ENCODE assay signal across 8 cellular contexts in the genomic region with DNA sequence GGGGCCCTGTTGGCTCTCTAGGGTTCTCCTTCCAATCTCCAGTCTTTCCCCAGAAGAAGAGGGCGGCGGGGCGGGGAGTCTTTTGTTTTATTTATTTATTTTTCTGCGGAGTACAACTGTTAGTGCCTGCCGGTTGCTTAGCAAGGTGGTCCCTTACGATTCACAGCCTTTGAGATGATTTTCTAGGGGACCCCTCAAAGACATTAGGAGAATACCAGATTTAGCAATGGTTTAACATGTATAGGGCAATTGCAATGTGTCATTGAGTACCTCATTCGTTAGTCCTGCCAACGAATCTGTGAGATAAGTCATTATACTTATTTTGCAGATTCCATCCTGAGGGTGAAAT. TPM values are rescaled to one million over a fixed set of nuclear protein-coding genes. Genes with fewer than 3 reads are reported as not detected.
DNase-seq lines count a peak whose midpoint lies in the region; ATAC-seq, FAIRE-seq and TF ChIP-seq lines count a peak whose summit lies in the region.

No MANE protein-coding gene starts in this region.

- H3K9me3 ChIP-seq in MG63 (no peaks in the 10 kb centered on the region), H1 (ENCODE audit: insufficient read depth in 2 of 2, low read depth in 1 of 2, low read length in 1 of 2) (no peaks in the 10 kb centered on the region), ovary (no peaks in the 10 kb centered on the region)

- peaks cover 0 to 11% of the 10 kb centered on the region in 2 experiments; a peak in 2 of 4 replicates for H3K79me2 ChIP-seq in H1 (ENCODE audit: control insufficient read depth in 1 of 2, insufficient read depth in 2 of 2, low read length in 2 of 2)

- 0 out of 2 replicates have a peak, but pooled peaks cover 3% of the 10 kb centered on the region for H3K79me1 ChIP-seq in H1 (ENCODE audit: low read depth, low read length)

- H3K56ac ChIP-seq in H1 (replicated peaks; ENCODE audit: insufficient read length, low read depth, low read length), result no peak overlapping the region

- no peak for TF ChIP-seq EP300 in H1 (IDR thresholded peaks at IDR 0.05; ENCODE audit: borderline replicate concordance in 1 of 2, low read depth in 2 of 2, low read length in 2 of 2)
- TF ChIP-seq EP300 in ovary (IDR thresholded peaks at IDR 0.05), result no peak

- peak overlapping the region; percentile 77 to 85 for H3K4me2 ChIP-seq in H1 (ENCODE audit: insufficient read depth in 1 of 2, low read depth in 2 of 2, low read length in 2 of 2)

- no peak for FAIRE-seq in H1 (lab: Jason Lieb, UNC)

- H3K4me3 Mint-ChIP-seq in Calu3 (ENCODE audit: low read depth, unreplicated experiment), result peak overlapping the region; percentile 90

- no peaks in the 10 kb centered on the region for H3K9me3 Mint-ChIP-seq in Calu3 (ENCODE audit: low read depth, unreplicated experiment)

- 17% methylated on average over 8 of the region's 8 CpGs; no CpG with 5 or more reads in 1 of the 2 experiments for WGBS in H1 (ENCODE audit: extremely low coverage in 1 of 2, insufficient coverage in 1 of 2, insufficient read length in 1 of 2, insufficient replicate concordance in 2 of 2, low coverage in 1 of 2, low lambda C conversion rate in 2 of 2, missing lambda C conversion rate in 1 of 2), 2 experiments
- WGBS in ovary, 3 donors, result 5 to 6% (median 5%) methylated on average over 8 of the region's 8 CpGs

- CTCF ChIA-PET in Calu3 (lab: Charles Lee) (interaction anchor here (0.9 to 1.9 kb wide), 3 partner anchors 55 to 274 kb away, joined by 4 to 5 read pairs (median 5); partner anchors contain the start of gene STX3), H1 (lab: Charles Lee; ENCODE audit: partially characterized antibody) (interaction anchor here (1.2 to 4.6 kb wide), 5 partner anchors 9 to 319 kb away, joined by 3 to 23 read pairs (median 7); partner anchors contain the start of gene STX3)

- no TSS peak for BruUV-seq in Calu3 (replicated peaks; lab: Mats Ljungman, UMichigan)

- no peak overlapping the region for H2BK120ac ChIP-seq in H1 (replicated peaks; ENCODE audit: low read depth, low read length)

- H4K91ac ChIP-seq in H1 (replicated peaks; ENCODE audit: insufficient read length, low read length), result peak overlapping the region; percentile 22

- H3K23me2 ChIP-seq in H1 (ENCODE audit: low read depth, low read length), result 0 out of 2 replicates have a peak, but pooled peaks cover 4% of the 10 kb centered on the region

- H3K4ac ChIP-seq in H1 (replicated peaks; ENCODE audit: insufficient read length, low read depth, low read length), result no peak overlapping the region

- no peak overlapping the region; a peak in 2 of 7 replicates for H3K9ac ChIP-seq in H1 (replicated peaks in 1 of 4; ENCODE audit: extremely low read depth in 1 of 4, low read depth in 3 of 4, low read length in 3 of 4)

- no peaks in the 10 kb centered on the region for H3K27me3 Mint-ChIP-seq in Calu3 (ENCODE audit: unreplicated experiment)

- H2AK5ac ChIP-seq in H1 (ENCODE audit: low read depth, low read length), result no peak overlapping the region

- no peak overlapping the region for H3K23ac ChIP-seq in H1 (ENCODE audit: insufficient read length)

- no peak for ATAC-seq in GM21717 (IDR thresholded peaks at IDR 0.05; ENCODE audit: unreplicated experiment)
- no peak for ATAC-seq in HG03354 (IDR thresholded peaks at IDR 0.05; ENCODE audit: poor library complexity, severe bottlenecking, unreplicated experiment)

- H3K36me3 ChIP-seq in MG63, result peaks cover 25% of the 10 kb centered on the region
- H3K36me3 ChIP-seq in H1 (ENCODE audit: control insufficient read depth in 2 of 4, insufficient read depth in 4 of 4, low read length in 3 of 4), result peaks cover 3 to 23% (median 14%) of the 10 kb centered on the region in 4 experiments
- no peaks in the 10 kb centered on the region for H3K36me3 ChIP-seq in ovary

- intact Hi-C loops in Calu3 (cut with micrococcal nuclease; ENCODE audit: unreplicated experiment) (loop anchor here (10.0 kb wide), 1 partner anchor 266 kb away; no protein-coding TSS in a partner anchor), ovary (cut with DNase I) (no loop called here)

- no peak overlapping the region for H3K18ac ChIP-seq in H1 (ENCODE audit: extremely low read depth, low read length)

- DNase-seq in Calu3 (no peak), MG63 (no peak), H1 (ENCODE audit: low read depth in 1 of 2, low spot score in 2 of 2) (no peak), ovary (no peak), DMS 273 (lab: John Stamatoyannopoulos, UW; ENCODE audit: unreplicated experiment) (no peak), globus pallidus (ENCODE audit: low spot score) (no peak)

- H3K4me1 ChIP-seq in H1 (replicated peaks in 1 of 4; ENCODE audit: control insufficient read depth in 3 of 4, insufficient read depth in 4 of 4, low read length in 3 of 4), result peaks cover 0 to 10% (median 3%) of the 10 kb centered on the region in 4 experiments; a peak in 5 of 7 replicates
- H3K4me1 ChIP-seq in ovary (ENCODE audit: insufficient read depth), result peaks cover 5% of the 10 kb centered on the region

- TF ChIP-seq POLR2A in H1 (IDR thresholded peaks at IDR 0.05; ENCODE audit: control extremely low read depth in 1 of 2, low read depth in 2 of 2, low read length in 2 of 2) (no peak), ovary (IDR thresholded peaks at IDR 0.05) (no peak)

- no peaks in the 10 kb centered on the region for H3K27me3 ChIP-seq in MG63
- no peaks in the 10 kb centered on the region for H3K27me3 ChIP-seq in H1 (replicated peaks in 1 of 4; ENCODE audit: control insufficient read depth in 3 of 4, extremely low read depth in 1 of 4, insufficient read depth in 3 of 4, low read length in 3 of 4)
- no peaks in the 10 kb centered on the region for H3K27me3 ChIP-seq in ovary

- no peak overlapping the region for H2BK20ac ChIP-seq in H1 (ENCODE audit: low read length)

- peak overlapping the region; percentile 87 for H3K27ac Mint-ChIP-seq in Calu3 (ENCODE audit: unreplicated experiment)

- TF ChIP-seq CTCF in Calu3 (IDR thresholded peaks at IDR 0.05; ENCODE audit: unreplicated experiment) (no peak), H1 (IDR thresholded peaks at IDR 0.05; ENCODE audit: control extremely low read depth in 1 of 3, insufficient read depth in 1 of 3, low read depth in 1 of 3, low read length in 3 of 3) (no peak), ovary (IDR thresholded peaks at IDR 0.05) (no peak)

- H2BK15ac ChIP-seq in H1 (ENCODE audit: low read length), result no peak overlapping the region

- 0 out of 2 replicates have a peak overlapping the region, but pooled peaks have one; percentile 70 for H2AFZ ChIP-seq in H1 (ENCODE audit: low read length)

- peak overlapping the region; percentile 27; the same call in 1 of the 2 replicates for H2BK5ac ChIP-seq in H1 (ENCODE audit: low read depth, low read length)

- peak overlapping the region; percentile 38; the same call in 1 of the 2 replicates for H4K8ac ChIP-seq in H1 (ENCODE audit: extremely low read depth, insufficient read depth, low read length)

- H2BK12ac ChIP-seq in H1 (ENCODE audit: low read depth, low read length), result no peak overlapping the region

- H3K27ac ChIP-seq in H1 (ENCODE audit: low read depth, low read length), result peak overlapping the region; percentile 87; the same call in 1 of the 2 replicates
- peak overlapping the region; percentile 23 to 58 for H3K27ac ChIP-seq in ovary

- peaks cover 42% of the 10 kb centered on the region for H3K36me3 Mint-ChIP-seq in Calu3 (ENCODE audit: insufficient read depth, unreplicated experiment)

- peaks cover 9% of the 10 kb centered on the region for H3K4me1 Mint-ChIP-seq in Calu3 (ENCODE audit: low read depth, unreplicated experiment)

- POLR2A ChIA-PET in H1 (lab: Charles Lee; ENCODE audit: partially characterized antibody), result interaction anchor here (0.9 to 2.3 kb wide), 7 partner anchors 10 to 247 kb away, joined by 3 to 13 read pairs (median 3); partner anchors contain the start of genes PATL1 and STX3

- no peak overlapping the region for H4K5ac ChIP-seq in H1 (ENCODE audit: insufficient read length, low read depth, low read length)

- TF ChIP-seq RAD21 in H1 (IDR thresholded peaks at IDR 0.05 in 1 of 2, conservative IDR thresholded peaks at IDR 0.05 in 1 of 2; ENCODE audit: low read depth in 2 of 2, low read length in 2 of 2), result no peak

- H3K4me3 ChIP-seq in MG63, result peak overlapping the region; percentile 96
- H3K4me3 ChIP-seq in H1 (ENCODE audit: extremely low read depth in 1 of 4, insufficient read depth in 2 of 4, low read depth in 3 of 4, low read length in 4 of 4), result peak overlapping the region; percentile 79 to 100 (median 90); a peak in 7 of 8 replicates
- H3K4me3 ChIP-seq in ovary, result peak overlapping the region; percentile 89

- H3K14ac ChIP-seq in H1 (ENCODE audit: insufficient read length), result no peak overlapping the region

- peaks cover 0 to 3% of the 10 kb centered on the region in 2 experiments for H4K20me1 ChIP-seq in H1 (replicated peaks in 1 of 2; ENCODE audit: control insufficient read depth in 1 of 2, insufficient read depth in 2 of 2, low read length in 2 of 2)

RNA-seq across cellular contexts. Expression of gene MRPL16, which starts 0.3 kb away (rescaled TPM):
- 49.8 and 51.2 TPM in 2 replicates for total RNA-seq in Calu3 (2022)
- total RNA-seq in MG63 (2014; rRNA removed; shearing (Covaris generic); ENCODE audit: low replicate concordance), result 71.5 and 139 TPM in 2 replicates
- 76.8 and 79.8 TPM in 2 replicates for total RNA-seq in H1 (2021; fragmentation: NEBNext Ultra II Directional; extraction: Animal tissue kit (Norgen Biotek cat#: 25700))
- 69.2 and 72.3 TPM in 2 replicates for polyA plus RNA-seq in H1 (2011; rRNA removed)
- polyA plus RNA-seq in H1 (2011; cell fraction: cytosol; rRNA removed), result 105 TPM
- 46.5 TPM for polyA plus RNA-seq in H1 (2011; cell fraction: nucleus; rRNA removed)
- 86.4 to 94.2 TPM (median 89.9 TPM) in 4 replicates for polyA plus RNA-seq in H1 (2012, experiment 1 of 2)
- 67.1 TPM for polyA plus RNA-seq in H1 (2012, experiment 2 of 2)
- polyA plus RNA-seq in H1 (2013, experiment 1 of 2), result 80.6 TPM
- polyA plus RNA-seq in H1 (2013, experiment 2 of 2), result 83.2 TPM
- polyA minus RNA-seq in H1 (2011; rRNA and poly(A)+ RNA removed), result 35.6 and 43.8 TPM in 2 replicates
- 27.0 TPM for polyA minus RNA-seq in H1 (2011; cell fraction: cytosol; rRNA and poly(A)+ RNA removed)
- polyA minus RNA-seq in H1 (2011; cell fraction: nucleus; rRNA and poly(A)+ RNA removed), result 23.9 TPM
- 10 to 100 TPM; 30.0 to 40.4 (median 35.9) TPM for total RNA-seq in ovary
- 10 to 100 TPM; 45.4 to 68.1 TPM for polyA plus RNA-seq in ovary

RNA-seq across cellular contexts. Expression of gene CBLIF, which starts 34.4 kb away (rescaled TPM):
- total RNA-seq in Calu3 (2022), result not detected in 2 replicates
- not detected in 2 replicates for total RNA-seq in MG63 (2014; rRNA removed; shearing (Covaris generic); ENCODE audit: low replicate concordance)
- total RNA-seq in H1 (2021; fragmentation: NEBNext Ultra II Directional; extraction: Animal tissue kit (Norgen Biotek cat#: 25700)), result not detected in 2 replicates
- polyA plus RNA-seq in H1 (2011; rRNA removed), result not detected in 2 replicates
- polyA plus RNA-seq in H1 (2011; cell fraction: cytosol; rRNA removed), result not detected
- polyA plus RNA-seq in H1 (2011; cell fraction: nucleus; rRNA removed), result not detected
- polyA plus RNA-seq in H1 (2012, experiment 1 of 2), result not detected in 4 replicates
- not detected for polyA plus RNA-seq in H1 (2012, experiment 2 of 2)
- not detected for polyA plus RNA-seq in H1 (2013, experiment 1 of 2)
- not detected for polyA plus RNA-seq in H1 (2013, experiment 2 of 2)
- not detected in 2 replicates for polyA minus RNA-seq in H1 (2011; rRNA and poly(A)+ RNA removed)
- polyA minus RNA-seq in H1 (2011; cell fraction: cytosol; rRNA and poly(A)+ RNA removed), result not detected
- not detected for polyA minus RNA-seq in H1 (2011; cell fraction: nucleus; rRNA and poly(A)+ RNA removed)
- not detected for total RNA-seq in ovary
- not detected for polyA plus RNA-seq in ovary

RNA-seq across cellular contexts. Expression of gene TCN1, which starts 55.4 kb away (rescaled TPM):
- total RNA-seq in Calu3 (2022), result 335 and 428 TPM in 2 replicates
- not detected in 2 replicates for total RNA-seq in MG63 (2014; rRNA removed; shearing (Covaris generic); ENCODE audit: low replicate concordance)
- not detected in 2 replicates for total RNA-seq in H1 (2021; fragmentation: NEBNext Ultra II Directional; extraction: Animal tissue kit (Norgen Biotek cat#: 25700))
- not detected in 2 replicates for polyA plus RNA-seq in H1 (2011; rRNA removed)
- polyA plus RNA-seq in H1 (2011; cell fraction: cytosol; rRNA removed), result not detected
- not detected for polyA plus RNA-seq in H1 (2011; cell fraction: nucleus; rRNA removed)
- polyA plus RNA-seq in H1 (2012, experiment 1 of 2), result not detected in 4 replicates
- not detected for polyA plus RNA-seq in H1 (2012, experiment 2 of 2)
- polyA plus RNA-seq in H1 (2013, experiment 1 of 2), result not detected
- polyA plus RNA-seq in H1 (2013, experiment 2 of 2), result not detected
- polyA minus RNA-seq in H1 (2011; rRNA and poly(A)+ RNA removed), result not detected in 2 replicates
- not detected for polyA minus RNA-seq in H1 (2011; cell fraction: cytosol; rRNA and poly(A)+ RNA removed)
- not detected for polyA minus RNA-seq in H1 (2011; cell fraction: nucleus; rRNA and poly(A)+ RNA removed)
- total RNA-seq in ovary, result under 1 TPM in 1 of 7 donors, not detected in 6; 0.48 TPM
- polyA plus RNA-seq in ovary, result not detected

RNA-seq across cellular contexts. Expression of gene STX3, which starts 55.7 kb away (rescaled TPM):
- total RNA-seq in Calu3 (2022), result 50.1 and 56.9 TPM in 2 replicates
- 5.6 and 9.4 TPM in 2 replicates for total RNA-seq in MG63 (2014; rRNA removed; shearing (Covaris generic); ENCODE audit: low replicate concordance)
- total RNA-seq in H1 (2021; fragmentation: NEBNext Ultra II Directional; extraction: Animal tissue kit (Norgen Biotek cat#: 25700)), result 56.1 and 56.2 TPM in 2 replicates
- 43.0 and 50.5 TPM in 2 replicates for polyA plus RNA-seq in H1 (2011; rRNA removed)
- polyA plus RNA-seq in H1 (2011; cell fraction: cytosol; rRNA removed), result 56.6 TPM
- 28.5 TPM for polyA plus RNA-seq in H1 (2011; cell fraction: nucleus; rRNA removed)
- polyA plus RNA-seq in H1 (2012, experiment 1 of 2), result 40.8 to 54.8 TPM (median 49.6 TPM) in 4 replicates
- 6.5 TPM for polyA plus RNA-seq in H1 (2012, experiment 2 of 2)
- 31.6 TPM for polyA plus RNA-seq in H1 (2013, experiment 1 of 2)
- polyA plus RNA-seq in H1 (2013, experiment 2 of 2), result 33.9 TPM
- 38.8 and 45.6 TPM in 2 replicates for polyA minus RNA-seq in H1 (2011; rRNA and poly(A)+ RNA removed)
- polyA minus RNA-seq in H1 (2011; cell fraction: cytosol; rRNA and poly(A)+ RNA removed), result 25.6 TPM
- 42.1 TPM for polyA minus RNA-seq in H1 (2011; cell fraction: nucleus; rRNA and poly(A)+ RNA removed)
- 10 to 100 TPM; 14.6 to 29.4 (median 16.2) TPM for total RNA-seq in ovary
- 10 to 100 TPM; 13.3 to 23.1 TPM for polyA plus RNA-seq in ovary

Comparison
In these comparisons a context has a peak if more than half of its experiments do, and no peak if none do; other contexts are left out.
1. RNA of gene TCN1, which starts 55.4 kb away (total RNA-seq): 335 to 428 TPM in Calu3; not detected in MG63, not detected in H1 and 0.48 TPM in ovary; every median in the first group is over 100 times any median in the second.
2. Peak in every context shown above with its lines, with median percentiles within 50 percentile points of each other: H3K4me3 ChIP-seq.